In the genomic region with DNA sequence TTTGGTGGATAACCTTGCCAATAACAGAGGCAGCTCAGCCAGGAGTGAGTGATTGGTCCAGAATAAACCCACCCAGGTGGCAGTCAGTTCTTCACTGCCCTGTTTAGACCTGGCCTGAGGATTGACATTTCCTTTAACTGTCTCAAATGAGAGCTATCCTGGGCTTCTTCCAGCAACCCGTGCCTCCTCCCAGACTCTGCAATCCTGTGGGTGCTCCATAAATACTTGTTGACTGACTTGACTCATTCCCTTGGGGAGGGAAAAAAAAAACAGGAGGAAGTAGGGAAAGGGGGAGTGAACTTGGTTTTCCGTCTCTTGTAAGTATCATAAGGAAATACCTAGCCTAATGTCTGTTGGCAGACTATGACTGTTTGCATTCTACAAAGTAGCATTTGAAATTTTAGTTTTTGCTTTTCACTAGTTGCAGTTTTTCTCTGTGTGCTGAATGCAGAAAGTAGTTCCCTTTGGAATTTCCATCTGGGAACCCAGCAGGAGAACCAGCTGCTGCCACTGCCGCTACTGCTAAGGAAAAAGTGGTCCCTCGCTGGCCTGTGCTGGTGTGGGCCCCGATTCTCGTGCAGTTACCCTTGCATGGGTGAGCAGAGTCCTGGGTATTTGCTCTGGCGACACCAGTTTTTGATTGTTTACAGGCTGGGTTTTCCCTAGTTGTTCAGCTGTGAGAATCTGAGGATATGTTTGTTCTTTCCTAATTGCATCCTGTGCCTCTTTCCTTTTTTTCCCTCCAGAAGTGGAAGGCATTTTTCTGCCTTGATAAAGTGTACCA, we compare ENCODE assay signal across 11 cellular contexts.
DNase-seq lines count a peak whose midpoint lies in the region; ATAC-seq and TF ChIP-seq lines count a peak whose summit lies in the region.
"Had no signal": no experiment of that assay in that cellular context is flagged by ENCODE, and none has a peak within 500 bp of the region (broad histone marks: within the 10 kb centered on the region; RNA-seq: fewer than 3 reads in every experiment).

No MANE protein-coding gene starts in this region.

- H3K9me2 ChIP-seq in hepatocyte (replicated peaks; ENCODE audit: insufficient read depth): no peaks in the 10 kb centered on the region

- peaks cover 30% of the 10 kb centered on the region for H3K4me1 ChIP-seq in hepatocyte (ENCODE audit: insufficient read depth)
- H3K4me1 ChIP-seq in stomach: peaks cover 17 to 31% (median 21%) of the 10 kb centered on the region in 4 donors

- peaks cover 2% of the 10 kb centered on the region for H4K20me1 ChIP-seq in hepatocyte (ENCODE audit: insufficient read depth, poor library complexity, severe bottlenecking)

- H3K4me1 Mint-ChIP-seq in T-helper 2 cell treated with Interferon-gamma antibody and Interleukin-4, amounts not matched to agents 5 μg/mL and 100 μg/mL, for 36 hours (ENCODE audit: low read depth): no peaks in the 10 kb centered on the region
- H3K4me1 Mint-ChIP-seq in activated CD8-positive, alpha-beta memory T cell treated with anti-CD3 and anti-CD28 coated beads, Interleukin-2, amount 10 ng/mL, durations not matched to agents 7 days and 5 days: no peaks in the 10 kb centered on the region

- peaks cover 4% of the 10 kb centered on the region for H3K27me3 Mint-ChIP-seq in T-helper 2 cell treated with Interferon-gamma antibody and Interleukin-4, amounts not matched to agents 5 μg/mL and 100 μg/mL, for 36 hours (ENCODE audit: low read depth)
- peaks cover 7% of the 10 kb centered on the region for H3K27me3 Mint-ChIP-seq in activated CD8-positive, alpha-beta memory T cell treated with anti-CD3 and anti-CD28 coated beads, Interleukin-2, amount 10 ng/mL, durations not matched to agents 7 days and 5 days

- peak; percentile 86 for DNase-seq in HT1080 (ENCODE audit: low read depth)
- peak; percentile 63 for DNase-seq in brain microvascular endothelial cell
- DNase-seq in hepatocyte (ENCODE audit: low spot score): peak; percentile 68
- no peak for DNase-seq in stomach
- no peak for DNase-seq in GF-D8 (lab: John Stamatoyannopoulos, UW)
- DNase-seq in T-helper 2 cell treated with Interferon-gamma antibody and Interleukin-4, amounts not matched to agents 5 μg/mL and 100 μg/mL, for 36 hours (ENCODE audit: low spot score): no peak
- DNase-seq in activated CD8-positive, alpha-beta memory T cell treated with anti-CD3 and anti-CD28 coated beads, Interleukin-2, amount 10 ng/mL, durations not matched to agents 7 days and 5 days: no peak
- DNase-seq: activated effector memory CD4-positive, alpha-beta T cell treated with anti-CD3 and anti-CD28 coated beads, Interleukin-2, amount 50 U/mL, for 16 hours; NCI-H187; stimulated activated CD4-positive, alpha-beta T cell treated with anti-CD3 and anti-CD28 coated beads, Interleukin-15, amount 100 ng/mL, for 24 hours had no signal

- no peak for ATAC-seq in GM18502 (IDR thresholded peaks at IDR 0.05; ENCODE audit: poor library complexity, unreplicated experiment)
- ATAC-seq in activated CD8-positive, alpha-beta memory T cell treated with anti-CD3 and anti-CD28 coated beads, Interleukin-2, amount 10 ng/mL, durations not matched to agents 7 days and 5 days: no peak

- CTCF ChIA-PET in activated CD8-positive, alpha-beta memory T cell treated with anti-CD3 and anti-CD28 coated beads, Interleukin-2, amount 10 ng/mL, durations not matched to agents 7 days and 5 days (lab: Charles Lee): interaction anchor here (1.1 kb wide), 1 partner anchor 50 kb away, joined by 4 read pairs; no protein-coding TSS in a partner anchor

- peak overlapping the region; percentile 58 for H3K4me2 ChIP-seq in hepatocyte

- H3K9me3 ChIP-seq in hepatocyte (ENCODE audit: low read depth) (no peaks in the 10 kb centered on the region), stomach (no peaks in the 10 kb centered on the region)

- no peak for TF ChIP-seq EP300 in stomach (IDR thresholded peaks at IDR 0.05)

- H2AFZ ChIP-seq in hepatocyte: no peak overlapping the region

- peaks cover 67% of the 10 kb centered on the region for H3K79me2 ChIP-seq in hepatocyte

- H3K27ac ChIP-seq in brain microvascular endothelial cell (no peak overlapping the region), hepatocyte (peak overlapping the region; percentile 76), stomach (peak overlapping the region; percentile 20 to 71 (median 63))

- intact Hi-C loops in stomach (cut with DNase I; ENCODE audit: low total_unique reads): no loop called here

- in situ Hi-C loops in brain microvascular endothelial cell (cut with HindIII; ENCODE audit: low pct_ligation_motif_present, low sequenced_read_pairs): no loop called here

- TF ChIP-seq CTCF in brain microvascular endothelial cell (IDR thresholded peaks at IDR 0.05; ENCODE audit: low read depth, low read length, missing control alignments): no peak
- TF ChIP-seq CTCF in hepatocyte (IDR thresholded peaks at IDR 0.05; ENCODE audit: poor library complexity): no peak
- TF ChIP-seq CTCF in stomach (IDR thresholded peaks at IDR 0.05): no peak

- H3K36me3 Mint-ChIP-seq in T-helper 2 cell treated with Interferon-gamma antibody and Interleukin-4, amounts not matched to agents 5 μg/mL and 100 μg/mL, for 36 hours (ENCODE audit: low read depth): no peaks in the 10 kb centered on the region
- H3K36me3 Mint-ChIP-seq in activated CD8-positive, alpha-beta memory T cell treated with anti-CD3 and anti-CD28 coated beads, Interleukin-2, amount 10 ng/mL, durations not matched to agents 7 days and 5 days: no peaks in the 10 kb centered on the region

- 28% methylated on average over 7 of the region's 7 CpGs for WGBS in hepatocyte (ENCODE audit: low lambda C conversion rate, missing lambda C conversion rate)
- WGBS in stomach, 5 donors: 31 to 49% (median 42%) methylated on average over 7 of the region's 7 CpGs

- H3K9me3 Mint-ChIP-seq in T-helper 2 cell treated with Interferon-gamma antibody and Interleukin-4, amounts not matched to agents 5 μg/mL and 100 μg/mL, for 36 hours: no peaks in the 10 kb centered on the region
- no peaks in the 10 kb centered on the region for H3K9me3 Mint-ChIP-seq in activated CD8-positive, alpha-beta memory T cell treated with anti-CD3 and anti-CD28 coated beads, Interleukin-2, amount 10 ng/mL, durations not matched to agents 7 days and 5 days (ENCODE audit: low read depth)

- no peak for TF ChIP-seq POLR2A in stomach (IDR thresholded peaks at IDR 0.05)

- H3K27ac Mint-ChIP-seq in T-helper 2 cell treated with Interferon-gamma antibody and Interleukin-4, amounts not matched to agents 5 μg/mL and 100 μg/mL, for 36 hours: no peak overlapping the region
- H3K27ac Mint-ChIP-seq in activated CD8-positive, alpha-beta memory T cell treated with anti-CD3 and anti-CD28 coated beads, Interleukin-2, amount 10 ng/mL, durations not matched to agents 7 days and 5 days: no peak overlapping the region

- H3K4me3 Mint-ChIP-seq in T-helper 2 cell treated with Interferon-gamma antibody and Interleukin-4, amounts not matched to agents 5 μg/mL and 100 μg/mL, for 36 hours: no peak overlapping the region
- H3K4me3 Mint-ChIP-seq in activated CD8-positive, alpha-beta memory T cell treated with anti-CD3 and anti-CD28 coated beads, Interleukin-2, amount 10 ng/mL, durations not matched to agents 7 days and 5 days: no peak overlapping the region

- H3K36me3 ChIP-seq in brain microvascular endothelial cell (replicated peaks): no peaks in the 10 kb centered on the region
- H3K36me3 ChIP-seq in hepatocyte (replicated peaks; ENCODE audit: insufficient read depth, low read depth): no peaks in the 10 kb centered on the region
- no peaks in the 10 kb centered on the region for H3K36me3 ChIP-seq in stomach

- H3K4me3 ChIP-seq in brain microvascular endothelial cell (ENCODE audit: low read depth, low read length): no peak overlapping the region
- no peak overlapping the region for H3K4me3 ChIP-seq in hepatocyte
- no peak overlapping the region for H3K4me3 ChIP-seq in stomach

- no peaks in the 10 kb centered on the region for H3K27me3 ChIP-seq in brain microvascular endothelial cell (replicated peaks)
- no peaks in the 10 kb centered on the region for H3K27me3 ChIP-seq in hepatocyte
- H3K27me3 ChIP-seq in stomach: no peaks in the 10 kb centered on the region

Comparison
In these comparisons a context has a peak if more than half of its experiments do, and no peak if none do; other contexts are left out.
1. DNase-seq: peak in HT1080 (single experiment), brain microvascular endothelial cell (single experiment) and hepatocyte (single experiment); none in stomach (single experiment), GF-D8 (single experiment), T-helper 2 cell treated with Interferon-gamma antibody and Interleukin-4, amounts not matched to agents 5 μg/mL and 100 μg/mL, for 36 hours (single experiment) and activated CD8-positive, alpha-beta memory T cell treated with anti-CD3 and anti-CD28 coated beads, Interleukin-2, amount 10 ng/mL, durations not matched to agents 7 days and 5 days (single experiment).